8 cellular contexts compared by ENCODE assay signal in genomic region chr19:32580901-32581703, GRCh38. TPM values are rescaled to one million over a fixed set of nuclear protein-coding genes. Genes with fewer than 3 reads are reported as not detected.
DNase-seq lines count a peak whose midpoint lies in the region; ATAC-seq and TF ChIP-seq lines count a peak whose summit lies in the region.

Gene PDCD5 (plus strand): TSS chr19:32581190. CDS start chr19:32581262, 72 bp downstream.

- intact Hi-C loops in left ventricle myocardium inferior (cut with micrococcal nuclease): no loop called here
- intact Hi-C loops in upper lobe of right lung (cut with DNase I): no loop called here

- TF ChIP-seq CTCF in left ventricle myocardium inferior (IDR thresholded peaks at IDR 0.05; ENCODE audit: borderline replicate concordance) (no peak), progenitor cell of endocrine pancreas (IDR thresholded peaks at IDR 0.05; ENCODE audit: unreplicated experiment) (no peak), upper lobe of right lung (IDR thresholded peaks at IDR 0.05) (no peak)

- peak within 1 kb of the TSS; percentile 84 for H3K27ac Mint-ChIP-seq in T-helper 17 cell
- H3K27ac Mint-ChIP-seq in progenitor cell of endocrine pancreas: peak within 1 kb of the TSS; percentile 86

- H3K9me3 Mint-ChIP-seq in progenitor cell of endocrine pancreas (ENCODE audit: low read depth): no peaks in the 10 kb centered on the region

- H3K27ac ChIP-seq in left ventricle myocardium inferior (replicated peaks) (peak within 1 kb of the TSS; percentile 90), upper lobe of right lung (peak within 1 kb of the TSS; percentile 86)

- ATAC-seq in GM18499 (IDR thresholded peaks at IDR 0.05; ENCODE audit: insufficient read depth, unreplicated experiment) (peak; percentile 74), HG02885 (IDR thresholded peaks at IDR 0.05; ENCODE audit: poor library complexity, unreplicated experiment) (peak; percentile 89), T-helper 17 cell (peak; percentile 93), upper lobe of right lung (peak; percentile 99)

- H3K4me3 ChIP-seq in left ventricle myocardium inferior (peak within 1 kb of the TSS; percentile 81), upper lobe of right lung (peak within 1 kb of the TSS; percentile 77)

- H3K27me3 ChIP-seq in left ventricle myocardium inferior (ENCODE audit: low read depth) (no peaks in the 10 kb centered on the region), upper lobe of right lung (no peaks in the 10 kb centered on the region)

- H3K4me1 Mint-ChIP-seq in T-helper 17 cell (peaks cover 15% of the 10 kb centered on the region), progenitor cell of endocrine pancreas (ENCODE audit: low read depth) (peaks cover 5% of the 10 kb centered on the region)

- peaks cover 30% of the 10 kb centered on the region for H3K36me3 ChIP-seq in left ventricle myocardium inferior
- H3K36me3 ChIP-seq in upper lobe of right lung: peaks cover 21% of the 10 kb centered on the region

- peak within 1 kb of the TSS; percentile 92 for H3K4me3 Mint-ChIP-seq in T-helper 17 cell
- peak within 1 kb of the TSS; percentile 91 for H3K4me3 Mint-ChIP-seq in progenitor cell of endocrine pancreas (ENCODE audit: low read depth)

- H3K9me3 ChIP-seq in T-helper 17 cell (ENCODE audit: control insufficient read depth, low read length, poor library complexity, severe bottlenecking) (no peaks in the 10 kb centered on the region), left ventricle myocardium inferior (replicated peaks) (no peaks in the 10 kb centered on the region), upper lobe of right lung (no peaks in the 10 kb centered on the region)

- peak; percentile 89 for DNase-seq in NCI-H1694 (lab: John Stamatoyannopoulos, UW)
- DNase-seq in T-helper 17 cell: peak; percentile 92 to 99 (median 97)
- DNase-seq in amygdala (lab: John Stamatoyannopoulos, UW): peak; percentile 48 to 97 (median 92)
- DNase-seq in left ventricle myocardium inferior: peak; percentile 98
- peak; percentile 94 for DNase-seq in progenitor cell of endocrine pancreas (ENCODE audit: low spot score, unreplicated experiment)
- peak; percentile 99 for DNase-seq in upper lobe of right lung

- peaks cover 25% of the 10 kb centered on the region for H3K4me1 ChIP-seq in left ventricle myocardium inferior
- H3K4me1 ChIP-seq in upper lobe of right lung: peaks cover 8% of the 10 kb centered on the region

- H3K36me3 Mint-ChIP-seq in T-helper 17 cell (ENCODE audit: low read depth) (no peaks in the 10 kb centered on the region), progenitor cell of endocrine pancreas (ENCODE audit: insufficient read depth) (peaks cover 6% of the 10 kb centered on the region)

- H3K27me3 Mint-ChIP-seq in T-helper 17 cell (no peaks in the 10 kb centered on the region), progenitor cell of endocrine pancreas (peaks cover 18% of the 10 kb centered on the region)

RNA-seq across cellular contexts. Expression of gene PDCD5, which starts in this region (rescaled TPM):
- total RNA-seq in T-helper 17 cell (10 to 100 TPM; 28.4 to 34.5 TPM), left ventricle myocardium inferior (110 TPM), progenitor cell of endocrine pancreas (106 TPM in 2 replicates), upper lobe of right lung (57.7 TPM)

Comparison
In these comparisons a context has a peak if more than half of its experiments do, and no peak if none do; other contexts are left out.
1. Peak in every context shown above with its lines: DNase-seq, ATAC-seq, H3K4me3 ChIP-seq and H3K27ac ChIP-seq.